9 cellular contexts compared by ENCODE assay signal in the genomic region with DNA sequence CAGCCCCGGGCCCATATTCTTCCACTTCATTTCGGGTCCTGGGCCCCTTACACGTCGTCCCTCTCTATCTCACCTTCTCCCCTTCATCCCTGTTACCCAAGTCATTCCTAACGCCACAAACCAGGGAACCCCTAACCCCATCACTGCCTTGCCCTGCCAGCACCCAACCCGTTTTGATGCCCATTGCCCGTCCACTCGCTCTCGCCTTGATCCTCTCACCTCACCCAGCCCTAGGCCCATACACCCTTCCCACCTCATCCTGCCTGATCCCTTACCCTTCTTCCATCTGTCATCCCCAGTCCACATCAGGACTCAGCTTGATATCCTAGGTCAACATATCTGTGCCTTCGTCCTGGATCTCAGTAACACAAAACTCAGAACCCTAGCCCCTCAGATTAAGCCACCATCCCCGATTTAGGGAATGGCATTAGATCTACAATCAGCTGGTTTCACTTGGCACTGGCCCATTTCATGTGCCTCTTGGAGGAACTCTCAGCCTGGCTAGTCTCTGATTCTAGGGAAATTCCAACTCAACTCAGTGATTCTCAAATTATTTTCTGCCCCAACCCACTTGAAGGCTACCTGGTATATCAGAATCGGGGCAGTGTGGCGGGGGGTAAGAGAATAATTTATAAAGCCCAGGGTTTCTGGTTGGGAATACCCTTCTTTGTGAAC. TPM values are rescaled to one million over a fixed set of nuclear protein-coding genes. Genes with fewer than 3 reads are reported as not detected.
DNase-seq lines count a peak whose midpoint lies in the region; ATAC-seq and TF ChIP-seq lines count a peak whose summit lies in the region.
"Had no signal": no experiment of that assay in that cellular context is flagged by ENCODE, and none has a peak within 500 bp of the region (broad histone marks: within the 10 kb centered on the region; RNA-seq: fewer than 3 reads in every experiment).

No MANE protein-coding gene starts in this region.

- peak overlapping the region; percentile 94 for H3K4me3 Mint-ChIP-seq in T-helper 1 cell treated with Interleukin-12 subunit alpha and Interleukin-12 subunit beta and Interleukin-4 antibody, amounts not matched to agents 30 μg/mL and 1 μg/mL, for 36 hours

- H3K27me3 ChIP-seq in adrenal gland, result no peaks in the 10 kb centered on the region
- no peaks in the 10 kb centered on the region for H3K27me3 ChIP-seq in left lung
- H3K27me3 ChIP-seq in thyroid gland, result no peaks in the 10 kb centered on the region

- TF ChIP-seq CTCF in adrenal gland (IDR thresholded peaks at IDR 0.05) (no peak), left lung (IDR thresholded peaks at IDR 0.05) (no peak), thyroid gland (IDR thresholded peaks at IDR 0.05) (no peak)

- H3K27ac Mint-ChIP-seq in T-helper 1 cell treated with Interleukin-12 subunit alpha and Interleukin-12 subunit beta and Interleukin-4 antibody, amounts not matched to agents 30 μg/mL and 1 μg/mL, for 36 hours, result peak overlapping the region; percentile 95

- 15 to 20% (median 17%) methylated on average over 13 of the region's 13 CpGs for WGBS in adrenal gland, 4 donors
- WGBS in thyroid gland, 2 donors, result 17 to 19% methylated on average over 13 of the region's 13 CpGs

- DNase-seq in T-helper 1 cell (no peak), adrenal gland (peak in 6 of 7 donors; percentile 21 to 39 (median 26)), left lung (peak in 1 of 2 donors; percentile 28), thyroid gland (peak; percentile 29 to 31), NCI-H226 (no peak), GF-D8 (lab: John Stamatoyannopoulos, UW) (no peak)
- DNase-seq in activated CD8-positive, alpha-beta memory T cell treated with anti-CD3 and anti-CD28 coated beads for 24 hours, result no peak

- H3K4me1 Mint-ChIP-seq in T-helper 1 cell treated with Interleukin-12 subunit alpha and Interleukin-12 subunit beta and Interleukin-4 antibody, amounts not matched to agents 30 μg/mL and 1 μg/mL, for 36 hours (ENCODE audit: low read depth), result peaks cover 45% of the 10 kb centered on the region

- H3K4me3 ChIP-seq in adrenal gland (peak overlapping the region in 2 of 4 donors; percentile 77 to 93), left lung (peak overlapping the region; percentile 58 to 96), thyroid gland (replicated peaks in 1 of 3) (peak overlapping the region in 2 of 3 donors; percentile 26 to 53)

- H3K9me3 ChIP-seq in adrenal gland (replicated peaks in 1 of 3) (no peaks in the 10 kb centered on the region), left lung (no peaks in the 10 kb centered on the region), thyroid gland (no peaks in the 10 kb centered on the region)

- TF ChIP-seq POLR2A in adrenal gland (IDR thresholded peaks at IDR 0.05) (no peak), thyroid gland (IDR thresholded peaks at IDR 0.05) (no peak)

- intact Hi-C loops in adrenal gland (cut with DNase I), result no loop called here
- intact Hi-C loops in left lung (cut with DNase I), result no loop called here
- intact Hi-C loops in thyroid gland (cut with DNase I), result no loop called here

- H3K36me3 ChIP-seq in adrenal gland (replicated peaks in 1 of 2), result peaks cover 0 to 60% of the 10 kb centered on the region in 2 donors
- H3K36me3 ChIP-seq in left lung, result peaks cover 0 to 68% of the 10 kb centered on the region in 2 donors
- H3K36me3 ChIP-seq in thyroid gland, result peaks cover 20 to 29% of the 10 kb centered on the region in 2 donors

- peak overlapping the region in 4 of 5 donors; percentile 63 to 96 (median 87) for H3K27ac ChIP-seq in adrenal gland
- peak overlapping the region; percentile 80 to 95 for H3K27ac ChIP-seq in left lung
- H3K27ac ChIP-seq in thyroid gland, result peak overlapping the region; percentile 44 to 89 (median 75)

- no peak for ATAC-seq in left lung

- no peaks in the 10 kb centered on the region for H3K27me3 Mint-ChIP-seq in T-helper 1 cell treated with Interleukin-12 subunit alpha and Interleukin-12 subunit beta and Interleukin-4 antibody, amounts not matched to agents 30 μg/mL and 1 μg/mL, for 36 hours (ENCODE audit: low read depth)

- peaks cover 44% of the 10 kb centered on the region for H3K36me3 Mint-ChIP-seq in T-helper 1 cell treated with Interleukin-12 subunit alpha and Interleukin-12 subunit beta and Interleukin-4 antibody, amounts not matched to agents 30 μg/mL and 1 μg/mL, for 36 hours (ENCODE audit: low read depth)

- H3K4me1 ChIP-seq in adrenal gland (replicated peaks in 1 of 2), result peaks cover 17 to 26% of the 10 kb centered on the region in 2 donors
- H3K4me1 ChIP-seq in left lung, result peaks cover 11 to 44% of the 10 kb centered on the region in 2 donors
- H3K4me1 ChIP-seq in thyroid gland, result peaks cover 14 to 20% of the 10 kb centered on the region in 2 donors

- H3K9me3 Mint-ChIP-seq in T-helper 1 cell treated with Interleukin-12 subunit alpha and Interleukin-12 subunit beta and Interleukin-4 antibody, amounts not matched to agents 30 μg/mL and 1 μg/mL, for 36 hours, result no peaks in the 10 kb centered on the region

RNA-seq across cellular contexts. Expression of a gene that starts 0.5 kb away (rescaled TPM):
- total RNA-seq in adrenal gland, result 10 to 100 TPM; 52.4 to 90.0 (median 64.3) TPM
- polyA plus RNA-seq in adrenal gland, result 100 to 1,000 TPM in 1 of 3 donors, 10 to 100 TPM in 2; 35.6 to 107 (median 49.5) TPM
- 10 to 100 TPM; 67.4 to 79.3 TPM for total RNA-seq in left lung
- total RNA-seq in thyroid gland, result 10 to 100 TPM; 55.1 to 78.2 (median 60.3) TPM

RNA-seq across cellular contexts. Expression of a gene that starts 0.8 kb away (rescaled TPM):
- total RNA-seq in adrenal gland, result 100 to 1,000 TPM in 3 of 8 donors, 10 to 100 TPM in 5; 46.9 to 141 (median 81.2) TPM
- polyA plus RNA-seq in adrenal gland, result 10 to 100 TPM; 52.7 to 94.2 (median 55.0) TPM
- 100 to 1,000 TPM; 103 to 111 TPM for total RNA-seq in left lung
- 100 to 1,000 TPM in 2 of 4 donors, 10 to 100 TPM in 2; 72.0 to 135 (median 99.3) TPM for total RNA-seq in thyroid gland

RNA-seq across cellular contexts. Expression of a gene that starts 25.0 kb away (rescaled TPM):
- total RNA-seq in adrenal gland (10 to 100 TPM; 20.8 to 44.4 (median 32.2) TPM), left lung (10 to 100 TPM; 32.0 to 39.3 TPM), thyroid gland (10 to 100 TPM; 44.7 to 65.3 (median 49.8) TPM)
- polyA plus RNA-seq in adrenal gland, result 10 to 100 TPM; 17.5 to 41.1 (median 20.5) TPM

RNA-seq across cellular contexts. Expression of a gene that starts 25.4 kb away (rescaled TPM):
- 1 to 10 TPM in 2 of 8 donors, not detected in 6; 1.7 to 5.0 TPM for total RNA-seq in adrenal gland
- 1 to 10 TPM in 2 of 3 donors, not detected in 1; 1.8 to 4.3 TPM for polyA plus RNA-seq in adrenal gland
- not detected for total RNA-seq in left lung
- not detected for total RNA-seq in thyroid gland
- total RNA-seq: activated CD8-positive, alpha-beta memory T cell treated with anti-CD3 and anti-CD28 coated beads for 36 hours had no signal

Comparison
In these comparisons a context has a peak if more than half of its experiments do, and no peak if none do; other contexts are left out.
1. DNase-seq: peak in adrenal gland (6 of 7) and thyroid gland (2 of 2); none in T-helper 1 cell (0 of 5), NCI-H226 (single experiment), GF-D8 (single experiment) and activated CD8-positive, alpha-beta memory T cell treated with anti-CD3 and anti-CD28 coated beads for 24 hours (single experiment).
2. Peak in every context shown above with its lines, with median percentiles within 50 percentile points of each other: H3K27ac ChIP-seq.